Comparison of ENCODE assay signal across 1 cellular context in genomic region chr3:136195258-136196063, GRCh38.
TF ChIP-seq lines count a peak whose summit lies in the region.

No MANE protein-coding gene starts in this region.

TF ChIP-seq in HepG2, 621 proteins besides CTCF, POLR2A, EP300 and RAD21 (continued from another document and continues in another):
- TF ChIP-seq HBP1 (CRISPR knock-in tag; IDR thresholded peaks at IDR 0.05; ENCODE audit: low read depth) (no peak), PRDM15 (CRISPR knock-in tag; IDR thresholded peaks at IDR 0.05) (no peak), ARNT (IDR thresholded peaks at IDR 0.05) (no peak), SMAD3 (CRISPR knock-in tag; IDR thresholded peaks at IDR 0.05) (no peak), ZNF710 (CRISPR knock-in tag; IDR thresholded peaks at IDR 0.05; ENCODE audit: borderline replicate concordance) (no peak), ZNF766 (CRISPR knock-in tag; IDR thresholded peaks at IDR 0.05; ENCODE audit: borderline replicate concordance) (no peak), ZNF605 (CRISPR knock-in tag; IDR thresholded peaks at IDR 0.05) (no peak), ZNF816 (CRISPR knock-in tag; IDR thresholded peaks at IDR 0.05; ENCODE audit: borderline replicate concordance) (no peak), GFI1 (CRISPR knock-in tag; IDR thresholded peaks at IDR 0.05; ENCODE audit: borderline replicate concordance) (no peak), ZNF850 (CRISPR knock-in tag; conservative IDR thresholded peaks at IDR 0.05) (0 out of 2 replicates have a peak, but pooled peaks have one; percentile 73), POGK (CRISPR knock-in tag; conservative IDR thresholded peaks at IDR 0.05) (no peak), ZFP36L1 (CRISPR knock-in tag; IDR thresholded peaks at IDR 0.05) (peak; percentile 58; the same call in 1 of the 2 replicates), ZNF878 (CRISPR knock-in tag; IDR thresholded peaks at IDR 0.05) (no peak), NFE2L2 (IDR thresholded peaks at IDR 0.05; ENCODE audit: low read length) (no peak), ZNF841 (CRISPR knock-in tag; IDR thresholded peaks at IDR 0.05; ENCODE audit: borderline replicate concordance) (no peak), ZNF564 (CRISPR knock-in tag; IDR thresholded peaks at IDR 0.05) (no peak), ZNF800 (CRISPR knock-in tag; IDR thresholded peaks at IDR 0.05) (peak; percentile 28; the same call in 1 of the 2 replicates), ZNF574 (CRISPR knock-in tag; IDR thresholded peaks at IDR 0.05) (no peak), ELK4 (CRISPR knock-in tag; IDR thresholded peaks at IDR 0.05; ENCODE audit: borderline replicate concordance) (no peak), IRF2 (CRISPR knock-in tag; IDR thresholded peaks at IDR 0.05) (no peak), ATF2 (CRISPR knock-in tag; IDR thresholded peaks at IDR 0.05) (no peak), RNF2 (conservative IDR thresholded peaks at IDR 0.05; ENCODE audit: low read depth) (peak; percentile 11; the same call in 1 of the 2 replicates), ARHGAP35 (CRISPR knock-in tag; IDR thresholded peaks at IDR 0.05; ENCODE audit: borderline replicate concordance) (no peak; the same call in 1 of the 2 replicates), GATAD1 (CRISPR knock-in tag; IDR thresholded peaks at IDR 0.05) (no peak), TIGD3 (CRISPR knock-in tag; IDR thresholded peaks at IDR 0.05; ENCODE audit: borderline replicate concordance) (no peak), ZNF121 (CRISPR knock-in tag; IDR thresholded peaks at IDR 0.05) (no peak), ZNF557 (CRISPR knock-in tag; IDR thresholded peaks at IDR 0.05) (0 out of 2 replicates have a peak, but pooled peaks have one; percentile 14), SATB2 (CRISPR knock-in tag; IDR thresholded peaks at IDR 0.05) (no peak), ZNF30 (CRISPR knock-in tag; IDR thresholded peaks at IDR 0.05) (0 out of 2 replicates have a peak, but pooled peaks have one; percentile 81), SRF (IDR thresholded peaks at IDR 0.05; ENCODE audit: low read depth, low read length) (no peak), CENPT (CRISPR knock-in tag; IDR thresholded peaks at IDR 0.05; ENCODE audit: low read depth) (peak; percentile 55; the same call in 1 of the 2 replicates), ZFAT (CRISPR knock-in tag; conservative IDR thresholded peaks at IDR 0.05) (no peak; the same call in 1 of the 2 replicates), KDM6A (CRISPR knock-in tag; IDR thresholded peaks at IDR 0.05; ENCODE audit: low read depth) (no peak), GABPB1 (CRISPR knock-in tag; IDR thresholded peaks at IDR 0.05) (peak; percentile 75; the same call in 1 of the 2 replicates), SOX6 (IDR thresholded peaks at IDR 0.05) (no peak), SOX6 (CRISPR knock-in tag; IDR thresholded peaks at IDR 0.05) (no peak), TRAFD1 (CRISPR knock-in tag; IDR thresholded peaks at IDR 0.05; ENCODE audit: borderline replicate concordance) (no peak)
